8 cellular contexts compared by ENCODE assay signal in genomic region chr6:32415521-32416019, GRCh38. TPM values are rescaled to one million over a fixed set of nuclear protein-coding genes. Genes with fewer than 3 reads are reported as not detected.
A peak's percentile ranks its signal among the peaks of the same experiment; 100 is the strongest.
DNase-seq lines count a peak whose midpoint lies in the region; ATAC-seq, FAIRE-seq and TF ChIP-seq lines count a peak whose summit lies in the region.

No MANE protein-coding gene starts in this region.

- H3K4me3 Mint-ChIP-seq in activated T-helper 2 cell treated with anti-CD3 and anti-CD28 coated beads, Interferon-gamma antibody, Interleukin-2, Interleukin-4, amounts not matched to agents 10 μg/mL and 5 μg/mL and 100 μg/mL, durations not matched to agents 14 hours and 24 hours and 36 hours (ENCODE audit: low read depth) = no peak overlapping the region

- H3K4me1 Mint-ChIP-seq in activated T-helper 2 cell treated with anti-CD3 and anti-CD28 coated beads, Interferon-gamma antibody, Interleukin-2, Interleukin-4, amounts not matched to agents 10 μg/mL and 5 μg/mL and 100 μg/mL, durations not matched to agents 14 hours and 24 hours and 36 hours (ENCODE audit: low read depth) = peaks cover 10% of the 10 kb centered on the region

- intact Hi-C loops in activated T-helper 2 cell treated with anti-CD3 and anti-CD28 coated beads, Interferon-gamma antibody, Interleukin-2, Interleukin-4, amounts not matched to agents 10 μg/mL and 5 μg/mL and 100 μg/mL, durations not matched to agents 14 hours and 24 hours and 36 hours (cut with micrococcal nuclease) = loop anchor here (1.0 to 10.0 kb wide), 2 partner anchors 171 to 382 kb away; no protein-coding TSS in a partner anchor

- H3K36me3 ChIP-seq in thoracic aorta = no peaks in the 10 kb centered on the region

- no peaks in the 10 kb centered on the region for H3K9me3 ChIP-seq in thoracic aorta

- POLR2A ChIA-PET in RWPE1 (lab: Yijun Ruan, JAX; ENCODE audit: low non-redundant PET) = no interaction called here

- H3K9me3 Mint-ChIP-seq in activated T-helper 2 cell treated with anti-CD3 and anti-CD28 coated beads, Interferon-gamma antibody, Interleukin-2, Interleukin-4, amounts not matched to agents 10 μg/mL and 5 μg/mL and 100 μg/mL, durations not matched to agents 14 hours and 24 hours and 36 hours = no peaks in the 10 kb centered on the region

- H3K27ac Mint-ChIP-seq in activated T-helper 2 cell treated with anti-CD3 and anti-CD28 coated beads, Interferon-gamma antibody, Interleukin-2, Interleukin-4, amounts not matched to agents 10 μg/mL and 5 μg/mL and 100 μg/mL, durations not matched to agents 14 hours and 24 hours and 36 hours = no peak overlapping the region

- H3K4me3 ChIP-seq in thoracic aorta = peak overlapping the region; percentile 55

- CTCF ChIA-PET in RWPE1 (lab: Yijun Ruan, JAX) = interaction anchor here (1.0 to 1.5 kb wide), 2 partner anchors 9 to 285 kb away, joined by 3 to 5 read pairs; no protein-coding TSS in a partner anchor

- DNase-seq in D721Med (ENCODE audit: insufficient read length, low spot score) (no peak), HuH-7.5 (ENCODE audit: low spot score) (peak; percentile 19), RWPE1 (ENCODE audit: low spot score) (peak; percentile 55), foreskin keratinocyte (peak in 1 of 2 donors; percentile 42), omental fat pad (ENCODE audit: low spot score) (peak; percentile 79), thoracic aorta (ENCODE audit: low spot score) (peak; percentile 32)
- peak; percentile 58 for DNase-seq in activated T-helper 2 cell treated with anti-CD3 and anti-CD28 coated beads, Interferon-gamma antibody, Interleukin-2, Interleukin-4, amounts not matched to agents 10 μg/mL and 5 μg/mL and 100 μg/mL, durations not matched to agents 14 hours and 24 hours and 36 hours (ENCODE audit: low spot score)

- no peaks in the 10 kb centered on the region for H3K36me3 Mint-ChIP-seq in activated T-helper 2 cell treated with anti-CD3 and anti-CD28 coated beads, Interferon-gamma antibody, Interleukin-2, Interleukin-4, amounts not matched to agents 10 μg/mL and 5 μg/mL and 100 μg/mL, durations not matched to agents 14 hours and 24 hours and 36 hours (ENCODE audit: low read depth)

- ATAC-seq in foreskin keratinocyte (peak; percentile 52), omental fat pad (ENCODE audit: low FRiP score) (peak; percentile 84), thoracic aorta (ENCODE audit: insufficient number of reproducible peaks, low FRiP score, low read depth) (peak; percentile 58), GM19455 (IDR thresholded peaks at IDR 0.05; ENCODE audit: unreplicated experiment) (no peak)

- H3K27me3 ChIP-seq in foreskin keratinocyte (peaks cover 62% of the 10 kb centered on the region), thoracic aorta (replicated peaks; ENCODE audit: insufficient read depth) (peaks cover 4% of the 10 kb centered on the region)

- H3K27ac ChIP-seq in RWPE1 (no peak overlapping the region), foreskin keratinocyte (no peak overlapping the region), thoracic aorta (no peak overlapping the region)

- no peaks in the 10 kb centered on the region for H3K4me1 ChIP-seq in foreskin keratinocyte
- H3K4me1 ChIP-seq in thoracic aorta (ENCODE audit: control insufficient read depth in 1 of 2, low read depth in 2 of 2) = peaks cover 0 to 2% of the 10 kb centered on the region in 2 donors

- FAIRE-seq in D721Med (lab: Jason Lieb, UNC) = no peak

- TF ChIP-seq CTCF in D721Med (IDR thresholded peaks at IDR 0.05; ENCODE audit: insufficient read depth, missing control alignments) (peak; percentile 85), RWPE1 (conservative IDR thresholded peaks at IDR 0.05; ENCODE audit: low read depth) (peak; percentile 98), foreskin keratinocyte (conservative IDR thresholded peaks at IDR 0.05) (peak; percentile 94), omental fat pad (IDR thresholded peaks at IDR 0.05) (peak in 2 of 3 donors; percentile 77 to 93), thoracic aorta (IDR thresholded peaks at IDR 0.05) (peak; percentile 98)

- H3K27me3 Mint-ChIP-seq in activated T-helper 2 cell treated with anti-CD3 and anti-CD28 coated beads, Interferon-gamma antibody, Interleukin-2, Interleukin-4, amounts not matched to agents 10 μg/mL and 5 μg/mL and 100 μg/mL, durations not matched to agents 14 hours and 24 hours and 36 hours (ENCODE audit: low read depth) = peaks cover 56% of the 10 kb centered on the region

RNA-seq across cellular contexts. Expression of gene BTNL2, which starts 8.6 kb away (rescaled TPM):
- not detected in 2 replicates for total RNA-seq in activated T-helper 2 cell treated with anti-CD3 and anti-CD28 coated beads, Interferon-gamma antibody, Interleukin-2, Interleukin-4, amounts not matched to agents 10 μg/mL and 5 μg/mL and 100 μg/mL, durations not matched to agents 14 hours and 24 hours and 36 hours
- total RNA-seq in foreskin keratinocyte (not detected in 2 replicates), omental fat pad (not detected), thoracic aorta (not detected)
- not detected in 2 replicates for polyA plus RNA-seq in foreskin keratinocyte

RNA-seq across cellular contexts. Expression of gene HLA-DRA, which starts 24.1 kb away (rescaled TPM):
- 20.8 and 23.7 TPM in 2 replicates for total RNA-seq in activated T-helper 2 cell treated with anti-CD3 and anti-CD28 coated beads, Interferon-gamma antibody, Interleukin-2, Interleukin-4, amounts not matched to agents 10 μg/mL and 5 μg/mL and 100 μg/mL, durations not matched to agents 14 hours and 24 hours and 36 hours
- total RNA-seq in foreskin keratinocyte (not detected in 2 replicates), omental fat pad (100 to 1,000 TPM; 102 to 437 (median 303) TPM), thoracic aorta (100 to 1,000 TPM; 244 to 342 TPM)
- polyA plus RNA-seq in foreskin keratinocyte = not detected in 2 replicates

RNA-seq across cellular contexts. Expression of gene TSBP1, which starts 43.9 kb away (rescaled TPM):
- total RNA-seq in activated T-helper 2 cell treated with anti-CD3 and anti-CD28 coated beads, Interferon-gamma antibody, Interleukin-2, Interleukin-4, amounts not matched to agents 10 μg/mL and 5 μg/mL and 100 μg/mL, durations not matched to agents 14 hours and 24 hours and 36 hours = not detected in 2 replicates
- total RNA-seq in foreskin keratinocyte = not detected in 2 replicates
- polyA plus RNA-seq in foreskin keratinocyte = not detected in 2 replicates
- not detected for total RNA-seq in omental fat pad
- not detected for total RNA-seq in thoracic aorta

Comparison
In these comparisons a context has a peak if more than half of its experiments do, and no peak if none do; other contexts are left out.
1. RNA of gene HLA-DRA, which starts 24.1 kb away (total RNA-seq): 244 to 342 TPM in thoracic aorta, 102 to 437 TPM in omental fat pad and 20.8 to 23.7 TPM in activated T-helper 2 cell treated with anti-CD3 and anti-CD28 coated beads, Interferon-gamma antibody, Interleukin-2, Interleukin-4, amounts not matched to agents 10 μg/mL and 5 μg/mL and 100 μg/mL, durations not matched to agents 14 hours and 24 hours and 36 hours; not detected in foreskin keratinocyte; every median in the first group is over 10 times any median in the second.
2. Peak in every context shown above with its lines, with median percentiles within 50 percentile points of each other: CTCF ChIP-seq.